ENCODE assay signal across 12 cellular contexts in genomic region chr15:91268510-91268909, GRCh38.
A peak's percentile ranks its signal among the peaks of the same experiment; 100 is the strongest.
DNase-seq lines count a peak whose midpoint lies in the region; ATAC-seq, FAIRE-seq and TF ChIP-seq lines count a peak whose summit lies in the region.
"Had no signal": no experiment of that assay in that cellular context is flagged by ENCODE, and none has a peak within 500 bp of the region (broad histone marks: within the 10 kb centered on the region; RNA-seq: fewer than 3 reads in every experiment).

No MANE protein-coding gene starts in this region.

- POLR2A ChIA-PET in HepG2 (lab: Yijun Ruan, JAX) = no interaction called here

- peaks cover 0 to 12% of the 10 kb centered on the region in 2 experiments; a peak in 3 of 5 replicates for H3K27me3 ChIP-seq in HepG2 (ENCODE audit: control insufficient read depth in 1 of 2, insufficient read depth in 2 of 2, low read length in 2 of 2)
- no peaks in the 10 kb centered on the region for H3K27me3 ChIP-seq in right lobe of liver
- H3K27me3 ChIP-seq in upper lobe of right lung = no peaks in the 10 kb centered on the region
- H3K27me3 ChIP-seq in suprapubic skin = no peaks in the 10 kb centered on the region

- no peak overlapping the region for H3K9ac ChIP-seq in HepG2 (ENCODE audit: insufficient read depth, low read depth, low read length)

- DNase-seq in HepG2 (ENCODE audit: low spot score) = no peak
- DNase-seq in right lobe of liver = no peak
- DNase-seq in NCI-H460 (ENCODE audit: extremely low read depth, low read depth) = peak; percentile 41
- DNase-seq in choroid plexus epithelial cell (ENCODE audit: low read depth) = no peak
- no peak for DNase-seq in upper lobe of right lung
- no peak for DNase-seq in G401 (ENCODE audit: low spot score)
- DNase-seq in OCI-M2 (lab: John Stamatoyannopoulos, UW; ENCODE audit: unreplicated experiment) = no peak
- no peak for DNase-seq in suprapubic skin (ENCODE audit: low spot score in 2 of 2)
- DNase-seq: NCI-H1105 treated with DMSO at 0.1 percent for 48 hours, stomach had no signal

- no peak overlapping the region for H3K4me2 ChIP-seq in HepG2 (ENCODE audit: low read depth, low read length)

- no peaks in the 10 kb centered on the region for H4K20me1 ChIP-seq in HepG2 (ENCODE audit: insufficient read depth, low read length)

- ATAC-seq in HepG2 (no peak), right lobe of liver (no peak), upper lobe of right lung (no peak)
- ATAC-seq: activated T-helper 17 cell treated with anti-CD3 and anti-CD28 coated beads, Interleukin-2, amount 50 U/mL, for 72 hours had no signal

- intact Hi-C loops in HepG2 (cut with micrococcal nuclease; ENCODE audit: unreplicated experiment) (no loop called here), right lobe of liver (cut with DNase I) (loop anchor here in 1 of 2 donors (10.0 kb wide), 1 partner anchor 214 kb away; no protein-coding TSS in a partner anchor), upper lobe of right lung (cut with DNase I) (loop anchor here (5.0 kb wide), 1 partner anchor 211 kb away; no protein-coding TSS in a partner anchor)

- 66% methylated on average over 10 of the region's 11 CpGs for WGBS in HepG2 (ENCODE audit: low lambda C conversion rate)
- WGBS in right lobe of liver (ENCODE audit: insufficient coverage, low coverage, low lambda C conversion rate, missing lambda C conversion rate) = 86% methylated on average over 7 of the region's 11 CpGs
- 77% methylated on average over 11 of the region's 11 CpGs for WGBS in suprapubic skin

- H3K27ac ChIP-seq in HepG2 (ENCODE audit: extremely low read length, insufficient read depth, low read length) = no peak overlapping the region
- H3K27ac ChIP-seq in right lobe of liver = no peak overlapping the region
- H3K27ac ChIP-seq in upper lobe of right lung = no peak overlapping the region
- H3K27ac ChIP-seq in suprapubic skin = no peak overlapping the region
- H3K27ac ChIP-seq: skin epidermis, stomach had no signal

- BruUV-seq in HepG2 (replicated peaks; lab: Mats Ljungman, UMichigan) = no TSS peak

- FAIRE-seq in HepG2 (lab: Jason Lieb, UNC) = no peak

- TF ChIP-seq CTCF in HepG2 (CRISPR knock-in tag; IDR thresholded peaks at IDR 0.05) (0 out of 2 replicates have a peak, but pooled peaks have one; percentile 13), right lobe of liver (IDR thresholded peaks at IDR 0.05) (no peak), choroid plexus epithelial cell (conservative IDR thresholded peaks at IDR 0.05; ENCODE audit: low read depth, low read length) (peak; percentile 30), upper lobe of right lung (IDR thresholded peaks at IDR 0.05) (peak; percentile 13), suprapubic skin (IDR thresholded peaks at IDR 0.05) (no peak)

- TF ChIP-seq POLR2A in HepG2 (IDR thresholded peaks at IDR 0.05; ENCODE audit: insufficient read depth in 1 of 2, low read depth in 2 of 2, low read length in 2 of 2) = no peak
- no peak for TF ChIP-seq POLR2A in right lobe of liver (IDR thresholded peaks at IDR 0.05)
- no peak for TF ChIP-seq POLR2A in suprapubic skin (IDR thresholded peaks at IDR 0.05)

- no peak overlapping the region for H3K4me3 ChIP-seq in HepG2 (replicated peaks in 1 of 3; ENCODE audit: insufficient read depth in 1 of 3, low read depth in 2 of 3, low read length in 3 of 3)
- no peak overlapping the region for H3K4me3 ChIP-seq in right lobe of liver
- H3K4me3 ChIP-seq in choroid plexus epithelial cell (ENCODE audit: low read depth, low read length) = no peak overlapping the region
- no peak overlapping the region for H3K4me3 ChIP-seq in upper lobe of right lung
- H3K4me3 ChIP-seq in suprapubic skin = no peak overlapping the region
- H3K4me3 ChIP-seq: skin epidermis, stomach had no signal

- in situ Hi-C loops in HepG2 (cut with HindIII; ENCODE audit: extremely low pct_ligation_motif_present, low pct_unique_long_range_greater_than_20kb) = loop anchor here (25.0 kb wide), 1 partner anchor 331 kb away; the partner anchor contains the start of genes HDDC3 and UNC45A
- in situ Hi-C loops in G401 (cut with HindIII; ENCODE audit: low sequenced_read_pairs) = no loop called here

- H2AFZ ChIP-seq in HepG2 (ENCODE audit: low read length) = no peak overlapping the region

- TF ChIP-seq EP300 in HepG2 (IDR thresholded peaks at IDR 0.05; ENCODE audit: low read depth in 2 of 2, low read length in 2 of 2) (no peak), HepG2 (CRISPR knock-in tag; IDR thresholded peaks at IDR 0.05; ENCODE audit: borderline replicate concordance) (no peak), suprapubic skin (IDR thresholded peaks at IDR 0.05) (no peak)

- TF ChIP-seq RAD21 in HepG2 (CRISPR knock-in tag; IDR thresholded peaks at IDR 0.05) = no peak

- H3K36me3 ChIP-seq in HepG2 (replicated peaks in 1 of 2; ENCODE audit: control insufficient read depth in 1 of 2, insufficient read depth in 2 of 2, low read length in 2 of 2) = no peaks in the 10 kb centered on the region
- H3K36me3 ChIP-seq in right lobe of liver = no peaks in the 10 kb centered on the region
- H3K36me3 ChIP-seq in upper lobe of right lung = no peaks in the 10 kb centered on the region
- H3K36me3 ChIP-seq in suprapubic skin = no peaks in the 10 kb centered on the region
- H3K36me3 ChIP-seq: stomach had no signal

- no peaks in the 10 kb centered on the region for H3K9me3 ChIP-seq in HepG2 (ENCODE audit: low read length)
- no peaks in the 10 kb centered on the region for H3K9me3 ChIP-seq in right lobe of liver
- no peaks in the 10 kb centered on the region for H3K9me3 ChIP-seq in upper lobe of right lung
- no peaks in the 10 kb centered on the region for H3K9me3 ChIP-seq in suprapubic skin
- H3K9me3 ChIP-seq: stomach had no signal

- H3K4me1 ChIP-seq in HepG2 (ENCODE audit: insufficient read depth, low read length) (no peaks in the 10 kb centered on the region), right lobe of liver (peaks cover 0 to 5% (median 0%) of the 10 kb centered on the region in 4 donors), upper lobe of right lung (no peaks in the 10 kb centered on the region), suprapubic skin (peaks cover 23% of the 10 kb centered on the region)

- CTCF ChIA-PET in HepG2 (lab: Yijun Ruan, JAX; ENCODE audit: low intra/inter-chr PET ratio, low total read pairs) = no interaction called here

- H3K79me2 ChIP-seq in HepG2 (ENCODE audit: insufficient read depth, low read length) = no peaks in the 10 kb centered on the region

TF ChIP-seq in HepG2, 621 proteins besides CTCF, POLR2A, EP300 and RAD21 (continues in another document):
- TF ChIP-seq YY1 (IDR thresholded peaks at IDR 0.05; ENCODE audit: insufficient read depth, insufficient replicate concordance, low read depth, low read length) (peak; percentile 58), ZNF747 (CRISPR knock-in tag; IDR thresholded peaks at IDR 0.05; ENCODE audit: borderline replicate concordance) (no peak), SIN3A (IDR thresholded peaks at IDR 0.05; ENCODE audit: borderline replicate concordance, low read depth, low read length) (no peak), DDIT3 (CRISPR knock-in tag; IDR thresholded peaks at IDR 0.05) (no peak), GRHL1 (CRISPR knock-in tag; conservative IDR thresholded peaks at IDR 0.05) (no peak), MAFF (IDR thresholded peaks at IDR 0.05; ENCODE audit: low read depth, low read length) (no peak), SNAPC5 (CRISPR knock-in tag; IDR thresholded peaks at IDR 0.05; ENCODE audit: borderline replicate concordance) (no peak), CERS6 (CRISPR knock-in tag; IDR thresholded peaks at IDR 0.05) (no peak), NFIB (CRISPR knock-in tag; IDR thresholded peaks at IDR 0.05; ENCODE audit: borderline replicate concordance) (no peak), ZNF512 (CRISPR knock-in tag; IDR thresholded peaks at IDR 0.05) (no peak)

Comparison
In these comparisons a context has a peak if more than half of its experiments do, and no peak if none do; other contexts are left out.
1. CTCF ChIP-seq: peak in HepG2 (single experiment), choroid plexus epithelial cell (single experiment) and upper lobe of right lung (single experiment); none in right lobe of liver (0 of 4) and suprapubic skin (0 of 2).